Comparison of ENCODE assay signal across 13 cellular contexts in genomic region chr11:46930089-46930488, GRCh38. TPM values are rescaled to one million over a fixed set of nuclear protein-coding genes. Genes with fewer than 3 reads are reported as not detected.
DNase-seq lines count a peak whose midpoint lies in the region; ATAC-seq and TF ChIP-seq lines count a peak whose summit lies in the region.
"Had no signal": no experiment of that assay in that cellular context is flagged by ENCODE, and none has a peak within 500 bp of the region (broad histone marks: within the 10 kb centered on the region; RNA-seq: fewer than 3 reads in every experiment).

No MANE protein-coding gene starts in this region.

- H3K27ac ChIP-seq in mammary epithelial cell (ENCODE audit: insufficient read depth, low read depth, low read length) (no peak overlapping the region), breast epithelium (no peak overlapping the region), PC-3 (ENCODE audit: low read length) (no peak overlapping the region), upper lobe of right lung (no peak overlapping the region), right atrium auricular region (no peak overlapping the region), aorta (ENCODE audit: low read depth in 1 of 2, low read length in 2 of 2) (no peak overlapping the region)
- H3K27ac ChIP-seq: HL-60, suprapubic skin had no signal

- H3K36me3 ChIP-seq in mammary epithelial cell (ENCODE audit: insufficient read depth, low read length) (no peaks in the 10 kb centered on the region), breast epithelium (no peaks in the 10 kb centered on the region), PC-3 (ENCODE audit: low read depth, low read length) (no peaks in the 10 kb centered on the region), upper lobe of right lung (no peaks in the 10 kb centered on the region), right atrium auricular region (no peaks in the 10 kb centered on the region), aorta (ENCODE audit: control insufficient read depth in 1 of 2, insufficient read depth in 2 of 2, low read length in 1 of 2) (no peaks in the 10 kb centered on the region)
- H3K36me3 ChIP-seq: suprapubic skin had no signal

- H3K79me2 ChIP-seq in mammary epithelial cell (ENCODE audit: insufficient read depth, low read length) = no peaks in the 10 kb centered on the region
- no peaks in the 10 kb centered on the region for H3K79me2 ChIP-seq in PC-3 (ENCODE audit: low read length)

- no peaks in the 10 kb centered on the region for H3F3A ChIP-seq in PC-3 (ENCODE audit: low read length, unreplicated experiment)

- no TSS peak for BruUV-seq in mammary epithelial cell (replicated peaks; lab: Mats Ljungman, UMichigan)
- no TSS peak for BruUV-seq in PC-3 (replicated peaks; lab: Mats Ljungman, UMichigan)

- dilution Hi-C loops in mammary epithelial cell (cut with HindIII; ENCODE audit: low sequenced_read_pairs) = loop anchor here (5.0 kb wide), 1 partner anchor 72 kb away; no protein-coding TSS in a partner anchor

- H3K4me1 ChIP-seq in mammary epithelial cell (ENCODE audit: insufficient read depth, low read length) (no peaks in the 10 kb centered on the region), breast epithelium (no peaks in the 10 kb centered on the region), PC-3 (ENCODE audit: insufficient read depth, low read length) (peaks cover 9% of the 10 kb centered on the region), upper lobe of right lung (no peaks in the 10 kb centered on the region), right atrium auricular region (no peaks in the 10 kb centered on the region), aorta (ENCODE audit: control insufficient read depth in 1 of 2, insufficient read depth in 2 of 2, low read length in 2 of 2) (no peaks in the 10 kb centered on the region)
- H3K4me1 ChIP-seq: suprapubic skin had no signal

- H4K20me1 ChIP-seq in mammary epithelial cell (ENCODE audit: insufficient read depth, low read length) (no peaks in the 10 kb centered on the region), PC-3 (ENCODE audit: low read length) (no peaks in the 10 kb centered on the region)

- H3K27me3 ChIP-seq in mammary epithelial cell (ENCODE audit: insufficient read depth, low read length) (no peaks in the 10 kb centered on the region), breast epithelium (no peaks in the 10 kb centered on the region), PC-3 (ENCODE audit: low read length) (no peaks in the 10 kb centered on the region), upper lobe of right lung (peaks cover 3% of the 10 kb centered on the region), right atrium auricular region (no peaks in the 10 kb centered on the region), aorta (ENCODE audit: control insufficient read depth in 1 of 2, insufficient read depth in 2 of 2, low read length in 1 of 2) (no peaks in the 10 kb centered on the region)
- H3K27me3 ChIP-seq: suprapubic skin had no signal

- in situ Hi-C loops in mammary epithelial cell (cut with MboI; ENCODE audit: low sequenced_read_pairs in 2 of 2) = loop anchor here in 1 of 2 donors (25.0 kb wide), 1 partner anchor 107 kb away; no protein-coding TSS in a partner anchor

- H3K4me3 ChIP-seq in mammary epithelial cell (replicated peaks in 1 of 3; ENCODE audit: insufficient read depth in 1 of 3, low read depth in 2 of 3, low read length in 3 of 3) = no peak overlapping the region
- no peak overlapping the region for H3K4me3 ChIP-seq in breast epithelium
- H3K4me3 ChIP-seq in PC-3 (ENCODE audit: low read length) = no peak overlapping the region
- H3K4me3 ChIP-seq in upper lobe of right lung = no peak overlapping the region
- H3K4me3 ChIP-seq in right atrium auricular region = no peak overlapping the region
- H3K4me3 ChIP-seq in aorta (ENCODE audit: low read length in 2 of 2) = no peak overlapping the region
- H3K4me3 ChIP-seq: suprapubic skin had no signal

- H2AFZ ChIP-seq in mammary epithelial cell (ENCODE audit: low read depth, low read length) (no peak overlapping the region), PC-3 (ENCODE audit: low read length) (peak overlapping the region; percentile 31; the same call in 1 of the 2 replicates)

- CTCF ChIA-PET in mammary epithelial cell (lab: Charles Lee; ENCODE audit: low non-redundant PET) = interaction anchor here (0.8 kb wide), 1 partner anchor 13 kb away, joined by 5 read pairs; no protein-coding TSS in a partner anchor
- CTCF ChIA-PET in PC-3 (lab: Charles Lee) = no interaction called here

- ATAC-seq in PC-3 (peak; percentile 64), upper lobe of right lung (peak; percentile 37), aorta (ENCODE audit: low FRiP score) (no peak)

- intact Hi-C loops in mammary epithelial cell (cut with micrococcal nuclease) = no loop called here
- intact Hi-C loops in breast epithelium (cut with DNase I; ENCODE audit: low total_unique reads) = no loop called here
- intact Hi-C loops in PC-3 (cut with micrococcal nuclease) = no loop called here
- intact Hi-C loops in upper lobe of right lung (cut with DNase I) = no loop called here
- intact Hi-C loops in aorta (cut with DNase I) = no loop called here

- no peak for TF ChIP-seq POLR2A in breast epithelium (IDR thresholded peaks at IDR 0.05)

- H3K9ac ChIP-seq in mammary epithelial cell (ENCODE audit: insufficient read depth, low read length) (no peak overlapping the region), PC-3 (ENCODE audit: low read length) (no peak overlapping the region)

- TF ChIP-seq CTCF in mammary epithelial cell (conservative IDR thresholded peaks at IDR 0.05 in 1 of 2, IDR thresholded peaks at IDR 0.05 in 1 of 2; ENCODE audit: extremely low read depth in 1 of 2, insufficient read depth in 1 of 2, low read depth in 1 of 2, low read length in 2 of 2) (no peak), breast epithelium (IDR thresholded peaks at IDR 0.05) (no peak), PC-3 (conservative IDR thresholded peaks at IDR 0.05; ENCODE audit: low read depth, low read length) (no peak), upper lobe of right lung (IDR thresholded peaks at IDR 0.05) (no peak), right atrium auricular region (IDR thresholded peaks at IDR 0.05) (no peak)

- no peaks in the 10 kb centered on the region for H3K9me2 ChIP-seq in PC-3 (replicated peaks; ENCODE audit: low read length)

- H3K4me2 ChIP-seq in mammary epithelial cell (ENCODE audit: insufficient read depth, low read depth, low read length) (no peak overlapping the region), PC-3 (ENCODE audit: low read length) (peak overlapping the region; percentile 11; the same call in 1 of the 2 replicates)

- 100% methylated on average over 1 of the region's 1 CpG for WGBS in mammary epithelial cell (ENCODE audit: low coverage, missing lambda C conversion rate)
- 86 to 96% methylated on average over 1 of the region's 1 CpG for WGBS in aorta, 2 donors

- H3K9me3 ChIP-seq in mammary epithelial cell (replicated peaks; ENCODE audit: insufficient read depth, low read length) (no peaks in the 10 kb centered on the region), breast epithelium (no peaks in the 10 kb centered on the region), PC-3 (ENCODE audit: low read length) (no peaks in the 10 kb centered on the region), upper lobe of right lung (no peaks in the 10 kb centered on the region), right atrium auricular region (no peaks in the 10 kb centered on the region), aorta (ENCODE audit: control insufficient read depth, low read length) (no peaks in the 10 kb centered on the region)
- H3K9me3 ChIP-seq: suprapubic skin had no signal

- POLR2A ChIA-PET in PC-3 (lab: Charles Lee; ENCODE audit: unreplicated experiment) = no interaction called here

- DNase-seq in mammary epithelial cell (peak; percentile 51), breast epithelium (ENCODE audit: low spot score in 2 of 2) (no peak), PC-3 (peak; percentile 43), fibroblast of peridontal ligament (ENCODE audit: extremely low read depth) (peak; percentile 30), upper lobe of right lung (no peak), germinal center (ENCODE audit: low spot score) (no peak), right atrium auricular region (ENCODE audit: low spot score) (no peak), aorta (no peak)
- DNase-seq: activated gamma-delta T cell treated with Interleukin-2 at 50 U/mL for 16 hours, NCI-H446 treated with DMSO at 0.1 percent for 48 hours, T1000 had no signal

RNA-seq across cellular contexts. Expression of gene CSTPP1, which starts 6.5 kb away (rescaled TPM):
- total RNA-seq in mammary epithelial cell = 10 to 100 TPM; 25.7 to 35.0 TPM
- 31.6 TPM for polyA plus RNA-seq in mammary epithelial cell
- polyA minus RNA-seq in mammary epithelial cell = 25.9 TPM
- total RNA-seq in breast epithelium = 10 to 100 TPM; 13.4 to 43.6 (median 30.5) TPM
- 15.2 and 21.7 TPM in 2 replicates for total RNA-seq in PC-3 (2014; rRNA removed)
- 26.2 TPM for total RNA-seq in upper lobe of right lung
- 10 to 100 TPM in 1 of 2 donors, 1 to 10 TPM in 1; 8.1 to 14.0 TPM for total RNA-seq in right atrium auricular region
- 10 to 100 TPM; 19.1 to 22.7 TPM for total RNA-seq in aorta
- polyA plus RNA-seq in aorta = 10 to 100 TPM; 12.5 to 26.0 TPM

RNA-seq across cellular contexts. Expression of gene LRP4, which starts 11.7 kb away (rescaled TPM):
- total RNA-seq in mammary epithelial cell (1 to 10 TPM; 2.7 to 5.7 TPM), breast epithelium (1 to 10 TPM; 5.2 to 7.5 (median 6.4) TPM), PC-3 (2014; rRNA removed) (0.87 and 3.1 TPM in 2 replicates), upper lobe of right lung (14.0 TPM), right atrium auricular region (10 to 100 TPM; 22.5 to 29.6 TPM), aorta (1 to 10 TPM; 4.0 to 8.6 TPM)
- polyA plus RNA-seq in mammary epithelial cell (3.8 TPM), aorta (1 to 10 TPM in 1 of 2 donors, under 1 TPM in 1; 0.90 to 2.1 TPM)
- polyA minus RNA-seq in mammary epithelial cell = 7.0 TPM

Comparison
In these comparisons a context has a peak if more than half of its experiments do, and no peak if none do; other contexts are left out.
1. DNase-seq: peak in mammary epithelial cell (single experiment), PC-3 (single experiment) and fibroblast of peridontal ligament (single experiment); none in breast epithelium (0 of 2), upper lobe of right lung (single experiment), germinal center (single experiment), right atrium auricular region (single experiment) and aorta (0 of 2).